ENCODE assay signal across 9 cellular contexts in the genomic region with DNA sequence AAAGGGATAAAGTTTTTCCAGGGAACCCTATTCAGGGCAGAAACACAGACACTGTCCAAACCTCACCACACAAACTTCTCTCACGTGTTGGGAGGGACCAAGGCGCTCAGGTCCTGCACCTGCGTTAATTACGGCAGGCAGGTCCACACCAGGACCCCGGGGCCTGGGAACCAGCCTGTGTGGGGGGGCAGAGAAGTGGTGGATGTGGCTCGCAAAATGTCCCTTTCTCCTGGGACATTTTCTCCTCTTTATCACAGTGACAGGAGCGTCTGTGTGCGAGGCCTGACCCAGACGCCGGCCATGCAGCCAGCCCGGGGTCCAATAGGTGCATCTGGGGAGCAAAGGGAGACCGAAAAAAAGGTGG.
DNase-seq lines count a peak whose midpoint lies in the region; ATAC-seq, FAIRE-seq and TF ChIP-seq lines count a peak whose summit lies in the region.
"Had no signal": no experiment of that assay in that cellular context is flagged by ENCODE, and none has a peak within 500 bp of the region (broad histone marks: within the 10 kb centered on the region; RNA-seq: fewer than 3 reads in every experiment).

No MANE protein-coding gene starts in this region.

- H3K9me3 Mint-ChIP-seq in activated naive CD4-positive, alpha-beta T cell treated with anti-CD3 and anti-CD28 coated beads for 36 hours = peaks cover 2% of the 10 kb centered on the region
- H3K9me3 Mint-ChIP-seq in activated naive CD4-positive, alpha-beta T cell treated with anti-CD3 and anti-CD28 coated beads, Interleukin-2, amount 50 U/mL, for 72 hours = peaks cover 6 to 11% of the 10 kb centered on the region in 2 donors
- peaks cover 12% of the 10 kb centered on the region for H3K9me3 Mint-ChIP-seq in activated CD4-positive, alpha-beta memory T cell treated with anti-CD3 and anti-CD28 coated beads for 36 hours

- CTCF ChIA-PET in activated naive CD4-positive, alpha-beta T cell treated with anti-CD3 and anti-CD28 coated beads for 36 hours (lab: Charles Lee) = no interaction called here
- CTCF ChIA-PET in activated CD4-positive, alpha-beta memory T cell treated with anti-CD3 and anti-CD28 coated beads for 36 hours (lab: Charles Lee) = no interaction called here

- no peak for FAIRE-seq in H54 (lab: Jason Lieb, UNC)

- H3K27me3 Mint-ChIP-seq in activated naive CD4-positive, alpha-beta T cell treated with anti-CD3 and anti-CD28 coated beads for 36 hours (ENCODE audit: low read depth) = no peaks in the 10 kb centered on the region
- H3K27me3 Mint-ChIP-seq in activated CD4-positive, alpha-beta memory T cell treated with anti-CD3 and anti-CD28 coated beads for 36 hours = no peaks in the 10 kb centered on the region

- H3K4me1 ChIP-seq in thoracic aorta (ENCODE audit: control insufficient read depth in 1 of 2, low read depth in 2 of 2) = peaks cover 0 to 6% of the 10 kb centered on the region in 2 donors

- no peak for TF ChIP-seq POLR2A in H54 (IDR thresholded peaks at IDR 0.05; ENCODE audit: low read depth, low read length)

- POLR2A ChIA-PET in activated CD4-positive, alpha-beta memory T cell treated with anti-CD3 and anti-CD28 coated beads for 36 hours (lab: Charles Lee) = interaction anchor here (0.6 to 1.4 kb wide), 3 partner anchors 18 to 41 kb away, joined by 3 to 7 read pairs (median 3); no protein-coding TSS in a partner anchor

- peaks cover 8% of the 10 kb centered on the region for H3K36me3 Mint-ChIP-seq in activated naive CD4-positive, alpha-beta T cell treated with anti-CD3 and anti-CD28 coated beads for 36 hours (ENCODE audit: low read depth)
- H3K36me3 Mint-ChIP-seq in activated naive CD4-positive, alpha-beta T cell treated with anti-CD3 and anti-CD28 coated beads, Interleukin-2, amount 50 U/mL, for 72 hours = peaks cover 23 to 29% of the 10 kb centered on the region in 2 donors
- H3K36me3 Mint-ChIP-seq in activated CD4-positive, alpha-beta memory T cell treated with anti-CD3 and anti-CD28 coated beads for 36 hours = peaks cover 1% of the 10 kb centered on the region

- peak overlapping the region; percentile 78 for H3K4me3 ChIP-seq in thoracic aorta
- H3K4me3 ChIP-seq: cardiac muscle cell had no signal

- H3K36me3 ChIP-seq in thoracic aorta = no peaks in the 10 kb centered on the region
- H3K36me3 ChIP-seq: cardiac muscle cell had no signal

- H3K4me1 Mint-ChIP-seq in activated naive CD4-positive, alpha-beta T cell treated with anti-CD3 and anti-CD28 coated beads for 36 hours (ENCODE audit: low read depth) = peaks cover 9% of the 10 kb centered on the region
- H3K4me1 Mint-ChIP-seq in activated CD4-positive, alpha-beta memory T cell treated with anti-CD3 and anti-CD28 coated beads for 36 hours (ENCODE audit: low read depth) = peaks cover 6% of the 10 kb centered on the region

- DNase-seq in activated naive CD4-positive, alpha-beta T cell treated with anti-CD3 and anti-CD28 coated beads for 36 hours = peak; percentile 14
- no peak for DNase-seq in activated naive CD4-positive, alpha-beta T cell treated with anti-CD3 and anti-CD28 coated beads, Interleukin-2, amount 50 U/mL, for 72 hours (ENCODE audit: low spot score in 2 of 2)
- no peak for DNase-seq in activated CD4-positive, alpha-beta memory T cell treated with anti-CD3 and anti-CD28 coated beads for 36 hours
- DNase-seq in left colon = peak; percentile 41 to 49
- no peak for DNase-seq in thoracic aorta (ENCODE audit: low spot score)
- no peak for DNase-seq in SIG-M5 treated with dmso at 0.1 percent for 504 hours (lab: John Stamatoyannopoulos, UW; ENCODE audit: unreplicated experiment)
- DNase-seq in H54 (ENCODE audit: insufficient read length, low spot score) = no peak
- no peak for DNase-seq in sciatic nerve (ENCODE audit: low spot score)

- peak overlapping the region; percentile 96 for H3K27ac Mint-ChIP-seq in activated naive CD4-positive, alpha-beta T cell treated with anti-CD3 and anti-CD28 coated beads for 36 hours
- H3K27ac Mint-ChIP-seq in activated naive CD4-positive, alpha-beta T cell treated with anti-CD3 and anti-CD28 coated beads, Interleukin-2, amount 50 U/mL, for 72 hours = peak overlapping the region in 1 of 2 donors; percentile 86
- H3K27ac Mint-ChIP-seq in activated CD4-positive, alpha-beta memory T cell treated with anti-CD3 and anti-CD28 coated beads for 36 hours = peak overlapping the region; percentile 93

- H3K27me3 ChIP-seq in thoracic aorta (replicated peaks; ENCODE audit: insufficient read depth) = no peaks in the 10 kb centered on the region
- H3K27me3 ChIP-seq: cardiac muscle cell had no signal

- ATAC-seq in activated naive CD4-positive, alpha-beta T cell treated with anti-CD3 and anti-CD28 coated beads, Interleukin-2, amount 50 U/mL, for 72 hours = no peak
- ATAC-seq in left colon (peak; percentile 27), thoracic aorta (ENCODE audit: insufficient number of reproducible peaks, low FRiP score, low read depth) (no peak), sciatic nerve (no peak)

- TF ChIP-seq CTCF in thoracic aorta (IDR thresholded peaks at IDR 0.05) = no peak

- intact Hi-C loops in activated naive CD4-positive, alpha-beta T cell treated with anti-CD3 and anti-CD28 coated beads for 36 hours (cut with micrococcal nuclease) = loop anchor here (5.0 kb wide), 1 partner anchor 977 kb away; the partner anchor contains the start of gene ZNF273
- intact Hi-C loops in activated CD4-positive, alpha-beta memory T cell treated with anti-CD3 and anti-CD28 coated beads for 36 hours (cut with micrococcal nuclease) = loop anchor here (5.0 kb wide), 1 partner anchor 637 kb away; the partner anchor contains the start of gene ZNF680
- intact Hi-C loops in left colon (cut with DNase I, micrococcal nuclease) (no loop called here), sciatic nerve (cut with DNase I) (no loop called here)

- H3K9me3 ChIP-seq in thoracic aorta = no peaks in the 10 kb centered on the region

- H3K27ac ChIP-seq in thoracic aorta = no peak overlapping the region
- H3K27ac ChIP-seq: cardiac muscle cell had no signal

- peak overlapping the region; percentile 93 for H3K4me3 Mint-ChIP-seq in activated naive CD4-positive, alpha-beta T cell treated with anti-CD3 and anti-CD28 coated beads for 36 hours
- H3K4me3 Mint-ChIP-seq in activated CD4-positive, alpha-beta memory T cell treated with anti-CD3 and anti-CD28 coated beads for 36 hours = peak overlapping the region; percentile 89

Comparison
In these comparisons a context has a peak if more than half of its experiments do, and no peak if none do; other contexts are left out.
1. DNase-seq: peak in activated naive CD4-positive, alpha-beta T cell treated with anti-CD3 and anti-CD28 coated beads for 36 hours (single experiment) and left colon (2 of 2); none in activated naive CD4-positive, alpha-beta T cell treated with anti-CD3 and anti-CD28 coated beads, Interleukin-2, amount 50 U/mL, for 72 hours (0 of 2), activated CD4-positive, alpha-beta memory T cell treated with anti-CD3 and anti-CD28 coated beads for 36 hours (single experiment), thoracic aorta (single experiment), SIG-M5 treated with dmso at 0.1 percent for 504 hours (single experiment), H54 (single experiment) and sciatic nerve (single experiment).
2. intact Hi-C loops: an anchor here in activated naive CD4-positive, alpha-beta T cell treated with anti-CD3 and anti-CD28 coated beads for 36 hours (5.0 kb wide) and activated CD4-positive, alpha-beta memory T cell treated with anti-CD3 and anti-CD28 coated beads for 36 hours (5.0 kb wide); none called in left colon and sciatic nerve.